ENCODE assay signal across 16 cellular contexts in genomic region chr2:29401994-29402393, GRCh38.
DNase-seq lines count a peak whose midpoint lies in the region; ATAC-seq and TF ChIP-seq lines count a peak whose summit lies in the region.
"Had no signal": no experiment of that assay in that cellular context is flagged by ENCODE, and none has a peak within 500 bp of the region (broad histone marks: within the 10 kb centered on the region; RNA-seq: fewer than 3 reads in every experiment).

No MANE protein-coding gene starts in this region.

- intact Hi-C loops in Right ventricle myocardium superior (cut with DNase I) = no loop called here
- intact Hi-C loops in body of pancreas (cut with DNase I) = no loop called here
- intact Hi-C loops in stomach (cut with DNase I; ENCODE audit: low total_unique reads) = no loop called here
- intact Hi-C loops in mammary epithelial cell (cut with micrococcal nuclease) = no loop called here

- no peaks in the 10 kb centered on the region for H3K79me2 ChIP-seq in mammary epithelial cell (ENCODE audit: insufficient read depth, low read length)

- H3K27me3 ChIP-seq in right atrium auricular region = no peaks in the 10 kb centered on the region
- H3K27me3 ChIP-seq in body of pancreas = no peaks in the 10 kb centered on the region
- no peaks in the 10 kb centered on the region for H3K27me3 ChIP-seq in stomach
- H3K27me3 ChIP-seq in mammary epithelial cell (ENCODE audit: insufficient read depth, low read length) = peaks cover 5% of the 10 kb centered on the region

- H3K36me3 ChIP-seq in right atrium auricular region (no peaks in the 10 kb centered on the region), body of pancreas (replicated peaks in 1 of 2; ENCODE audit: insufficient read depth in 1 of 2, low read depth in 2 of 2) (no peaks in the 10 kb centered on the region), stomach (no peaks in the 10 kb centered on the region), mammary epithelial cell (ENCODE audit: insufficient read depth, low read length) (no peaks in the 10 kb centered on the region)

- no peaks in the 10 kb centered on the region for H4K20me1 ChIP-seq in mammary epithelial cell (ENCODE audit: insufficient read depth, low read length)

- no peak overlapping the region for H3K4me2 ChIP-seq in mammary epithelial cell (ENCODE audit: insufficient read depth, low read depth, low read length)

- H3K36me3 Mint-ChIP-seq in nephron (ENCODE audit: low read depth) = no peaks in the 10 kb centered on the region

- H3K4me1 Mint-ChIP-seq in nephron = peaks cover 52% of the 10 kb centered on the region

- H3K4me1 ChIP-seq in right atrium auricular region (no peaks in the 10 kb centered on the region), body of pancreas (peaks cover 79% of the 10 kb centered on the region), stomach (peaks cover 0 to 8% (median 3%) of the 10 kb centered on the region in 4 donors), mammary epithelial cell (ENCODE audit: insufficient read depth, low read length) (no peaks in the 10 kb centered on the region)

- DNase-seq in Right ventricle myocardium superior (no peak), right atrium auricular region (ENCODE audit: low spot score) (no peak), body of pancreas (peak; percentile 69 to 93 (median 78)), stomach (peak; percentile 41), KG1 (lab: John Stamatoyannopoulos, UW) (no peak), mammary epithelial cell (no peak)
- DNase-seq: 8988T, COR-L47, DMS153, NCI-H1105, NCI-H524, SIG-M5 had no signal

- no peaks in the 10 kb centered on the region for H3K9me3 Mint-ChIP-seq in nephron

- no peaks in the 10 kb centered on the region for H3K9me3 ChIP-seq in right atrium auricular region
- H3K9me3 ChIP-seq in body of pancreas = no peaks in the 10 kb centered on the region
- no peaks in the 10 kb centered on the region for H3K9me3 ChIP-seq in stomach
- H3K9me3 ChIP-seq in mammary epithelial cell (replicated peaks; ENCODE audit: insufficient read depth, low read length) = no peaks in the 10 kb centered on the region

- BruUV-seq in mammary epithelial cell (replicated peaks; lab: Mats Ljungman, UMichigan) = no TSS peak

- TF ChIP-seq EP300 in stomach (IDR thresholded peaks at IDR 0.05) = no peak

- H3K4me3 ChIP-seq in right atrium auricular region (no peak overlapping the region), body of pancreas (no peak overlapping the region), stomach (no peak overlapping the region), mammary epithelial cell (replicated peaks in 1 of 3; ENCODE audit: insufficient read depth in 1 of 3, low read depth in 2 of 3, low read length in 3 of 3) (no peak overlapping the region)
- H3K4me3 ChIP-seq: K562 had no signal

- H3K27me3 Mint-ChIP-seq in nephron (ENCODE audit: low read depth) = peaks cover 27% of the 10 kb centered on the region

- H3K27ac Mint-ChIP-seq in nephron = peak overlapping the region in 2 of 3 experiments; percentile 67 to 84

- in situ Hi-C loops in mammary epithelial cell (cut with MboI; ENCODE audit: low sequenced_read_pairs in 2 of 2) = no loop called here

- CTCF ChIA-PET in mammary epithelial cell (lab: Charles Lee; ENCODE audit: low non-redundant PET) = no interaction called here

- H3K27ac ChIP-seq in right atrium auricular region (no peak overlapping the region), body of pancreas (peak overlapping the region; percentile 39 to 88 (median 52)), stomach (no peak overlapping the region), mammary epithelial cell (ENCODE audit: insufficient read depth, low read depth, low read length) (no peak overlapping the region)

- H3K9ac ChIP-seq in mammary epithelial cell (ENCODE audit: insufficient read depth, low read length) = no peak overlapping the region

- dilution Hi-C loops in mammary epithelial cell (cut with HindIII; ENCODE audit: low sequenced_read_pairs) = no loop called here

- ATAC-seq in Right ventricle myocardium superior (ENCODE audit: poor library complexity) (peak; percentile 53), body of pancreas (peak; percentile 49), HG03039 (IDR thresholded peaks at IDR 0.05; ENCODE audit: unreplicated experiment) (no peak)
- ATAC-seq: HCT116, K562 had no signal

- no peak overlapping the region for H3K4me3 Mint-ChIP-seq in nephron

- TF ChIP-seq POLR2A in body of pancreas (IDR thresholded peaks at IDR 0.05) (peak in 1 of 3 donors; percentile 13), stomach (IDR thresholded peaks at IDR 0.05) (no peak)

- 32 to 48% methylated on average over 7 of the region's 7 CpGs for WGBS in body of pancreas, 2 donors
- 38 to 59% (median 48%) methylated on average over 7 of the region's 7 CpGs for WGBS in stomach, 5 donors
- WGBS in mammary epithelial cell (ENCODE audit: low coverage, missing lambda C conversion rate) = 82% methylated on average over 7 of the region's 7 CpGs

- TF ChIP-seq CTCF in right atrium auricular region (IDR thresholded peaks at IDR 0.05) = no peak
- no peak for TF ChIP-seq CTCF in body of pancreas (IDR thresholded peaks at IDR 0.05)
- TF ChIP-seq CTCF in nephron (IDR thresholded peaks at IDR 0.05; ENCODE audit: unreplicated experiment in 3 of 3) = no peak
- TF ChIP-seq CTCF in stomach (IDR thresholded peaks at IDR 0.05) = no peak
- no peak for TF ChIP-seq CTCF in mammary epithelial cell (conservative IDR thresholded peaks at IDR 0.05 in 1 of 2, IDR thresholded peaks at IDR 0.05 in 1 of 2; ENCODE audit: extremely low read depth in 1 of 2, insufficient read depth in 1 of 2, low read depth in 1 of 2, low read length in 2 of 2)

- no peak overlapping the region for H2AFZ ChIP-seq in mammary epithelial cell (ENCODE audit: low read depth, low read length)

Comparison
In these comparisons a context has a peak if more than half of its experiments do, and no peak if none do; other contexts are left out.
1. DNase-seq: peak in body of pancreas (4 of 4) and stomach (single experiment); none in Right ventricle myocardium superior (single experiment), right atrium auricular region (single experiment), KG1 (single experiment) and mammary epithelial cell (single experiment).
2. H3K27ac ChIP-seq: peak in body of pancreas (4 of 4); none in right atrium auricular region (0 of 2), stomach (0 of 5) and mammary epithelial cell (single experiment).